ENCODE assay signal across 9 cellular contexts in the genomic region with DNA sequence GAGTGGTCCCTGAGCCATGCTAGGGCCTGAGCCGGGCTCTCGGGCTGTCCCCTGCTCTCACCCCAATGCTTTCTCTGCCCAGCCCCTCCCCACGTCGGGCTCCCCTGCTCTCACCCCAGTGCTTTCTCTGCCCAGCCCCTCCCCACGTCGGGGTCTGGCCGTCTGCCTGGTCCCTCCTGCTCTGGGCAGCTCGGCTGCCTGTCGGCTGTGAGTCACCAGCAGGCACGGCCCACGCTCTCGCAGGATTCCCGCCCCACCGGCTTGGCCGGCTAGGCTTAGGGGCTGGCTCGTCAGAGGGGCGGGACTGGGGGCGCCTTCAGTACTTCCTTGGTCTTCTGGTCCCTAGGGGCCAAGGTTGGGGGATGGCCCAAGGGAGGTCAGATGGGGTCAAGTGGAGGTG. TPM values are rescaled to one million over a fixed set of nuclear protein-coding genes. Genes with fewer than 3 reads are reported as not detected.
DNase-seq lines count a peak whose midpoint lies in the region; ATAC-seq, FAIRE-seq and TF ChIP-seq lines count a peak whose summit lies in the region.
"Had no signal": no experiment of that assay in that cellular context is flagged by ENCODE, and none has a peak within 500 bp of the region (broad histone marks: within the 10 kb centered on the region; RNA-seq: fewer than 3 reads in every experiment).

No MANE protein-coding gene starts in this region.

- peak overlapping the region; percentile 71 for H3K4me3 Mint-ChIP-seq in astrocyte (ENCODE audit: unreplicated experiment)
- H3K4me3 Mint-ChIP-seq: dendritic cell treated with granulocyte-macrophage colony-stimulating factor and Interleukin-4, amounts not matched to agents 40 ng/mL and 50 ng/mL, for 4 days had no signal

- no peak overlapping the region for H3K27ac Mint-ChIP-seq in astrocyte (ENCODE audit: unreplicated experiment)
- H3K27ac Mint-ChIP-seq: dendritic cell treated with granulocyte-macrophage colony-stimulating factor and Interleukin-4, amounts not matched to agents 40 ng/mL and 50 ng/mL, for 4 days had no signal

- TF ChIP-seq CTCF in astrocyte (IDR thresholded peaks at IDR 0.05; ENCODE audit: insufficient read depth, low read depth, low read length) (no peak), retinal pigment epithelial cell (conservative IDR thresholded peaks at IDR 0.05; ENCODE audit: low read depth, low read length) (no peak), GM10266 (IDR thresholded peaks at IDR 0.05; ENCODE audit: control insufficient read depth, insufficient read depth, low read depth, missing control alignments) (no peak)

- no peak overlapping the region for H3K9ac ChIP-seq in astrocyte (ENCODE audit: low read length)

- peaks cover 1% of the 10 kb centered on the region for H3K9me3 Mint-ChIP-seq in astrocyte (ENCODE audit: unreplicated experiment)

- H3K4me1 Mint-ChIP-seq in astrocyte (ENCODE audit: low read depth, unreplicated experiment): peaks cover 12% of the 10 kb centered on the region

- H3K27me3 Mint-ChIP-seq in astrocyte (ENCODE audit: low read depth, unreplicated experiment): no peaks in the 10 kb centered on the region

- no peak overlapping the region for H2AFZ ChIP-seq in astrocyte (ENCODE audit: low read depth, low read length)

- peaks cover 60% of the 10 kb centered on the region for H4K20me1 ChIP-seq in astrocyte (ENCODE audit: insufficient read depth, low read length)

- peak overlapping the region; percentile 54 for H3K4me2 ChIP-seq in astrocyte (ENCODE audit: low read length)

- H3K27ac ChIP-seq in astrocyte (ENCODE audit: low read depth, low read length): no peak overlapping the region
- H3K27ac ChIP-seq in effector memory CD4-positive, alpha-beta T cell (ENCODE audit: insufficient read depth, low read length, poor library complexity, severe bottlenecking): no peak overlapping the region

- H3K9me3 ChIP-seq in astrocyte (ENCODE audit: insufficient read depth, low read depth, low read length): no peaks in the 10 kb centered on the region
- no peaks in the 10 kb centered on the region for H3K9me3 ChIP-seq in effector memory CD4-positive, alpha-beta T cell (ENCODE audit: control insufficient read depth, low read length)

- H3K4me3 ChIP-seq in astrocyte (ENCODE audit: insufficient read depth, low read depth, low read length): no peak overlapping the region
- H3K4me3 ChIP-seq in retinal pigment epithelial cell (ENCODE audit: low read length): no peak overlapping the region
- H3K4me3 ChIP-seq in effector memory CD4-positive, alpha-beta T cell (ENCODE audit: insufficient read depth, low read depth, low read length, poor library complexity, severe bottlenecking): no peak overlapping the region

- H3K27me3 ChIP-seq in astrocyte (ENCODE audit: insufficient read depth, low read length): no peaks in the 10 kb centered on the region
- H3K27me3 ChIP-seq in effector memory CD4-positive, alpha-beta T cell (replicated peaks; ENCODE audit: control insufficient read depth, insufficient read depth, low read length, poor library complexity, severe bottlenecking): peaks cover 16% of the 10 kb centered on the region

- peaks cover 47% of the 10 kb centered on the region for H3K79me2 ChIP-seq in astrocyte (ENCODE audit: insufficient read depth, low read length)

- no peaks in the 10 kb centered on the region for H3K36me3 ChIP-seq in astrocyte (ENCODE audit: insufficient read depth, low read length)
- H3K36me3 ChIP-seq in effector memory CD4-positive, alpha-beta T cell (ENCODE audit: control insufficient read depth, insufficient read depth, low read length): no peaks in the 10 kb centered on the region

- FAIRE-seq in astrocyte (lab: Jason Lieb, UNC) (no peak), GM19239 (lab: Jason Lieb, UNC) (no peak)

- H3K4me1 ChIP-seq in astrocyte (ENCODE audit: insufficient read depth, low read length): peaks cover 25% of the 10 kb centered on the region
- H3K4me1 ChIP-seq in effector memory CD4-positive, alpha-beta T cell (ENCODE audit: control insufficient read depth, insufficient read depth, low read length, poor library complexity, severe bottlenecking): peaks cover 6% of the 10 kb centered on the region

- intact Hi-C loops in left ventricle myocardium superior (cut with micrococcal nuclease): no loop called here

- ATAC-seq in left ventricle myocardium superior: peak; percentile 64

- peaks cover 1% of the 10 kb centered on the region for H3K36me3 Mint-ChIP-seq in astrocyte (ENCODE audit: low read depth, unreplicated experiment)

- DNase-seq in H4 (ENCODE audit: low spot score) (peak; percentile 29), astrocyte (ENCODE audit: low read depth) (peak; percentile 66), left ventricle myocardium superior (peak; percentile 71), retinal pigment epithelial cell (ENCODE audit: low read depth) (peak; percentile 28), NOMO-1 (lab: John Stamatoyannopoulos, UW; ENCODE audit: unreplicated experiment in 2 of 2) (no peak), GM10266 (ENCODE audit: extremely low spot score) (no peak), GM19239 (ENCODE audit: insufficient read length, low spot score) (no peak)
- DNase-seq in effector memory CD4-positive, alpha-beta T cell: no peak

RNA-seq across cellular contexts. Expression of a gene that starts 3.3 kb away (rescaled TPM):
- 1.2 and 2.3 TPM in 2 replicates for total RNA-seq in H4 (2014; rRNA removed; shearing (Covaris generic))
- total RNA-seq in astrocyte: 64.2 and 64.9 TPM in 2 replicates
- total RNA-seq in left ventricle myocardium superior: 3.6 TPM

RNA-seq across cellular contexts. Expression of a gene that starts 53.4 kb away (rescaled TPM):
- total RNA-seq in H4 (2014; rRNA removed; shearing (Covaris generic)): 117 and 153 TPM in 2 replicates
- total RNA-seq in astrocyte (185 and 211 TPM in 2 replicates), left ventricle myocardium superior (99.3 TPM)

Comparison
In these comparisons a context has a peak if more than half of its experiments do, and no peak if none do; other contexts are left out.
1. DNase-seq: peak in H4 (single experiment), astrocyte (single experiment), left ventricle myocardium superior (single experiment) and retinal pigment epithelial cell (single experiment); none in NOMO-1 (0 of 2), GM10266 (single experiment), effector memory CD4-positive, alpha-beta T cell (0 of 3) and GM19239 (single experiment).
2. RNA of a gene that starts 3.3 kb away (total RNA-seq): 64.2 to 64.9 TPM in astrocyte; 3.6 TPM in left ventricle myocardium superior (single experiment) and 1.2 to 2.3 TPM in H4; every median in the first group is over 10 times any median in the second.